ENCODE assay signal across 29 cellular contexts in the genomic region with DNA sequence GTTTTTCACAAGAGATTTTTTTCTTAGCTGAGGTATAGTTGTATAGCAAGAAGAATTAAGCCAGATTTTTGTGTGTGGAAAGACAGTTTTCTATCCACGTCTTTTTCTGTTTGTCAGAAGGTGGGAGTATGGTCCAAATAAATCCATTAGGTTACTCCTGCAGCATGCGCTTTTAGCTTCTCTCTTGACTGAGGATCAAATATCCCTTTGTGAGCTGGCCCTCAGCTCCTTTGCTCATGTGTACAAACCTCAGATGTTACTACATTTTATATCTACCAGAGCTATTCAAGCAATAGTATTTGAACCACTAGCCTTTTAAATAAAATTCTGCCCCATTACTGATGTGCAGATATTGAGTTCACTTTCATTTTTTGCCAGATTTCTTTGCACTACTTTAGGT.
"Had no signal": no experiment of that assay in that cellular context is flagged by ENCODE, and none has a peak within 500 bp of the region (broad histone marks: within the 10 kb centered on the region; RNA-seq: fewer than 3 reads in every experiment).

No MANE protein-coding gene starts in this region.

- H3K4me3 Mint-ChIP-seq: activated B cell treated with CpG ODN at 0.5 μM for 24 hours; activated CD8-positive, alpha-beta memory T cell treated with anti-CD3 and anti-CD28 coated beads, Interleukin-2, amount 10 ng/mL, durations not matched to agents 7 days and 5 days; activated CD8-positive, alpha-beta T cell treated with anti-CD3 and anti-CD28 coated beads for 36 hours; activated naive CD4-positive, alpha-beta T cell treated with anti-CD3 and anti-CD28 coated beads for 36 hours; activated naive CD8-positive, alpha-beta T cell treated with anti-CD3 and anti-CD28 coated beads for 36 hours; activated T-helper 1 cell treated with anti-CD3 and anti-CD28 coated beads, Interleukin-12 subunit alpha, Interleukin-12 subunit beta, Interleukin-2, Interleukin-4 antibody, amounts not matched to agents 30 ng/mL and 10 ng/mL and 1 ng/mL, durations not matched to agents 14 hours and 24 hours and 36 hours; brain; stimulated activated naive CD8-positive, alpha-beta T cell treated with anti-CD3 and anti-CD28 coated beads, Interleukin-15, amount 100 ng/mL, for 72 hours; type B pancreatic cell had no signal

- ATAC-seq: activated CD8-positive, alpha-beta memory T cell treated with anti-CD3 and anti-CD28 coated beads, Interleukin-2, amount 10 ng/mL, durations not matched to agents 7 days and 5 days; activated CD8-positive, alpha-beta T cell treated with anti-CD3 and anti-CD28 coated beads for 36 hours; pancreas; stimulated activated naive CD8-positive, alpha-beta T cell treated with anti-CD3 and anti-CD28 coated beads, Interleukin-15, amount 100 ng/mL, for 72 hours had no signal

- H3K27me3 Mint-ChIP-seq: activated B cell treated with CpG ODN at 0.5 μM for 24 hours; activated CD8-positive, alpha-beta memory T cell treated with anti-CD3 and anti-CD28 coated beads, Interleukin-2, amount 10 ng/mL, durations not matched to agents 7 days and 5 days; activated CD8-positive, alpha-beta T cell treated with anti-CD3 and anti-CD28 coated beads for 36 hours; activated naive CD8-positive, alpha-beta T cell treated with anti-CD3 and anti-CD28 coated beads for 36 hours; brain; stimulated activated naive CD8-positive, alpha-beta T cell treated with anti-CD3 and anti-CD28 coated beads, Interleukin-15, amount 100 ng/mL, for 72 hours; type B pancreatic cell had no signal

- H3K27ac ChIP-seq: adrenal gland, cardiac muscle cell, colonic mucosa, left ventricle myocardium inferior, pancreas, prostate gland, right atrium auricular region had no signal

- H3K9me3 ChIP-seq: adrenal gland, colonic mucosa, left ventricle myocardium inferior, pancreas, prostate gland, right atrium auricular region had no signal

- H3K27ac Mint-ChIP-seq: activated B cell treated with CpG ODN at 0.5 μM for 24 hours; activated CD8-positive, alpha-beta memory T cell treated with anti-CD3 and anti-CD28 coated beads, Interleukin-2, amount 10 ng/mL, durations not matched to agents 7 days and 5 days; activated CD8-positive, alpha-beta T cell treated with anti-CD3 and anti-CD28 coated beads for 36 hours; activated naive CD8-positive, alpha-beta T cell treated with anti-CD3 and anti-CD28 coated beads for 36 hours; activated T-helper 1 cell treated with anti-CD3 and anti-CD28 coated beads, Interleukin-12 subunit alpha, Interleukin-12 subunit beta, Interleukin-2, Interleukin-4 antibody, amounts not matched to agents 30 ng/mL and 10 ng/mL and 1 ng/mL, durations not matched to agents 14 hours and 24 hours and 36 hours; type B pancreatic cell had no signal

- H3K9me3 Mint-ChIP-seq: activated B cell treated with CpG ODN at 0.5 μM for 24 hours; activated CD8-positive, alpha-beta T cell treated with anti-CD3 and anti-CD28 coated beads for 36 hours; activated naive CD4-positive, alpha-beta T cell treated with anti-CD3 and anti-CD28 coated beads for 36 hours; activated naive CD8-positive, alpha-beta T cell treated with anti-CD3 and anti-CD28 coated beads for 36 hours; activated T-helper 1 cell treated with anti-CD3 and anti-CD28 coated beads, Interleukin-12 subunit alpha, Interleukin-12 subunit beta, Interleukin-2, Interleukin-4 antibody, amounts not matched to agents 30 ng/mL and 10 ng/mL and 1 ng/mL, durations not matched to agents 14 hours and 24 hours and 36 hours; brain; stimulated activated naive CD8-positive, alpha-beta T cell treated with anti-CD3 and anti-CD28 coated beads, Interleukin-15, amount 100 ng/mL, for 72 hours; type B pancreatic cell had no signal

- H3K4me3 ChIP-seq: adrenal gland, cardiac muscle cell, colonic mucosa, left ventricle myocardium inferior, lung, pancreas, prostate gland, right atrium auricular region had no signal

- H3K4me1 ChIP-seq: colonic mucosa, prostate gland had no signal

- DNase-seq: activated B cell treated with CpG ODN at 0.5 μM for 24 hours; activated CD4-positive, alpha-beta T cell treated with anti-CD3 and anti-CD28 coated beads, Interleukin-2, amount 50 U/mL, for 1 hour; activated CD8-positive, alpha-beta memory T cell treated with anti-CD3 and anti-CD28 coated beads, Interleukin-2, amount 10 ng/mL, durations not matched to agents 7 days and 5 days; activated CD8-positive, alpha-beta T cell treated with anti-CD3 and anti-CD28 coated beads for 36 hours; activated effector memory CD4-positive, alpha-beta T cell treated with anti-CD3 and anti-CD28 coated beads, Interleukin-2, amount 50 U/mL, for 16 hours; activated naive CD4-positive, alpha-beta T cell treated with anti-CD3 and anti-CD28 coated beads for 36 hours; activated naive CD8-positive, alpha-beta T cell treated with anti-CD3 and anti-CD28 coated beads for 36 hours; activated T-cell treated with anti-CD3 and anti-CD28 coated beads for 4 hours; aorta; cerebellar nuclear complex; colonic mucosa; effector memory CD4-positive, alpha-beta T cell; glutamatergic neuron; left ventricle myocardium inferior; mesendoderm; nucleus accumbens; pancreas; stimulated activated CD4-positive, alpha-beta T cell treated with anti-CD3 and anti-CD28 coated beads, Interleukin-12 subunit alpha, Interleukin-12 subunit beta, amount 100 ng/mL, for 4 hours; stimulated activated CD4-positive, alpha-beta T cell treated with anti-CD3 and anti-CD28 coated beads, Interleukin-4, amount 100 ng/mL, for 1 hour; stimulated activated naive CD8-positive, alpha-beta T cell treated with anti-CD3 and anti-CD28 coated beads, Interleukin-15, amount 100 ng/mL, for 72 hours; substantia nigra had no signal
